ENCODE assay signal across 1 cellular context in the genomic region with DNA sequence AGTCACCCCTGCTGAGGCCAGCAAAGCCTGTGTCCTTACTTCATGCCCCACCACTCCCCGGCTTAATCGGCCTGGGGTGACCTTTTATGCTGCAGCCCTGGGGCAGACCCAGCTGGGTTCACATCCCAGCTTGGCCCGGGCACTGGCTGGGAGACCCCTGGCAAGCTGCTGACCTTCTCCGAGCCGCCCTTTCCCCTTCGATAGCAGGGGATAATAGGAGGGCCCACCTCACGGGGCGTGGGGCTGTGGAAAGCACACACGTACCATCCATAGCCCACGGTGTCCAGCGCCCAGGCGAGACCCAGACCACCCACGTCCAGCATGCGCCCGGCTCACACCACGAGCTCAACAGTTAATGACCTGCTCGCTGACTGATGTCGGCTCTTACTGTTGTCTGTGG.
TF ChIP-seq lines count a peak whose summit lies in the region.

No MANE protein-coding gene starts in this region.

TF ChIP-seq in HepG2, 621 proteins besides CTCF, POLR2A, EP300 and RAD21 (continues in another document):
- TF ChIP-seq ZNF143 (CRISPR knock-in tag; IDR thresholded peaks at IDR 0.05): no peak
- peak; percentile 25 for TF ChIP-seq ZNF407 (CRISPR knock-in tag; IDR thresholded peaks at IDR 0.05; ENCODE audit: not compliant biosample characterization)
- no peak for TF ChIP-seq PBX3 (CRISPR knock-in tag; IDR thresholded peaks at IDR 0.05; ENCODE audit: borderline replicate concordance)
- no peak for TF ChIP-seq ZNF564 (CRISPR knock-in tag; IDR thresholded peaks at IDR 0.05)
- no peak for TF ChIP-seq ZNF414 (CRISPR knock-in tag; IDR thresholded peaks at IDR 0.05)
- peak; percentile 1; the same call in 1 of the 2 replicates for TF ChIP-seq ZC3H13 (CRISPR knock-in tag; IDR thresholded peaks at IDR 0.05)
- TF ChIP-seq SKI (IDR thresholded peaks at IDR 0.05; ENCODE audit: partially characterized antibody): no peak
- no peak for TF ChIP-seq FOXO4 (CRISPR knock-in tag; conservative IDR thresholded peaks at IDR 0.05)
- no peak for TF ChIP-seq RARG (CRISPR knock-in tag; IDR thresholded peaks at IDR 0.05; ENCODE audit: low read depth)
- TF ChIP-seq RBAK (CRISPR knock-in tag; IDR thresholded peaks at IDR 0.05): no peak
- TF ChIP-seq BCL6 (CRISPR knock-in tag; IDR thresholded peaks at IDR 0.05): no peak
- TF ChIP-seq, protein P1, sequence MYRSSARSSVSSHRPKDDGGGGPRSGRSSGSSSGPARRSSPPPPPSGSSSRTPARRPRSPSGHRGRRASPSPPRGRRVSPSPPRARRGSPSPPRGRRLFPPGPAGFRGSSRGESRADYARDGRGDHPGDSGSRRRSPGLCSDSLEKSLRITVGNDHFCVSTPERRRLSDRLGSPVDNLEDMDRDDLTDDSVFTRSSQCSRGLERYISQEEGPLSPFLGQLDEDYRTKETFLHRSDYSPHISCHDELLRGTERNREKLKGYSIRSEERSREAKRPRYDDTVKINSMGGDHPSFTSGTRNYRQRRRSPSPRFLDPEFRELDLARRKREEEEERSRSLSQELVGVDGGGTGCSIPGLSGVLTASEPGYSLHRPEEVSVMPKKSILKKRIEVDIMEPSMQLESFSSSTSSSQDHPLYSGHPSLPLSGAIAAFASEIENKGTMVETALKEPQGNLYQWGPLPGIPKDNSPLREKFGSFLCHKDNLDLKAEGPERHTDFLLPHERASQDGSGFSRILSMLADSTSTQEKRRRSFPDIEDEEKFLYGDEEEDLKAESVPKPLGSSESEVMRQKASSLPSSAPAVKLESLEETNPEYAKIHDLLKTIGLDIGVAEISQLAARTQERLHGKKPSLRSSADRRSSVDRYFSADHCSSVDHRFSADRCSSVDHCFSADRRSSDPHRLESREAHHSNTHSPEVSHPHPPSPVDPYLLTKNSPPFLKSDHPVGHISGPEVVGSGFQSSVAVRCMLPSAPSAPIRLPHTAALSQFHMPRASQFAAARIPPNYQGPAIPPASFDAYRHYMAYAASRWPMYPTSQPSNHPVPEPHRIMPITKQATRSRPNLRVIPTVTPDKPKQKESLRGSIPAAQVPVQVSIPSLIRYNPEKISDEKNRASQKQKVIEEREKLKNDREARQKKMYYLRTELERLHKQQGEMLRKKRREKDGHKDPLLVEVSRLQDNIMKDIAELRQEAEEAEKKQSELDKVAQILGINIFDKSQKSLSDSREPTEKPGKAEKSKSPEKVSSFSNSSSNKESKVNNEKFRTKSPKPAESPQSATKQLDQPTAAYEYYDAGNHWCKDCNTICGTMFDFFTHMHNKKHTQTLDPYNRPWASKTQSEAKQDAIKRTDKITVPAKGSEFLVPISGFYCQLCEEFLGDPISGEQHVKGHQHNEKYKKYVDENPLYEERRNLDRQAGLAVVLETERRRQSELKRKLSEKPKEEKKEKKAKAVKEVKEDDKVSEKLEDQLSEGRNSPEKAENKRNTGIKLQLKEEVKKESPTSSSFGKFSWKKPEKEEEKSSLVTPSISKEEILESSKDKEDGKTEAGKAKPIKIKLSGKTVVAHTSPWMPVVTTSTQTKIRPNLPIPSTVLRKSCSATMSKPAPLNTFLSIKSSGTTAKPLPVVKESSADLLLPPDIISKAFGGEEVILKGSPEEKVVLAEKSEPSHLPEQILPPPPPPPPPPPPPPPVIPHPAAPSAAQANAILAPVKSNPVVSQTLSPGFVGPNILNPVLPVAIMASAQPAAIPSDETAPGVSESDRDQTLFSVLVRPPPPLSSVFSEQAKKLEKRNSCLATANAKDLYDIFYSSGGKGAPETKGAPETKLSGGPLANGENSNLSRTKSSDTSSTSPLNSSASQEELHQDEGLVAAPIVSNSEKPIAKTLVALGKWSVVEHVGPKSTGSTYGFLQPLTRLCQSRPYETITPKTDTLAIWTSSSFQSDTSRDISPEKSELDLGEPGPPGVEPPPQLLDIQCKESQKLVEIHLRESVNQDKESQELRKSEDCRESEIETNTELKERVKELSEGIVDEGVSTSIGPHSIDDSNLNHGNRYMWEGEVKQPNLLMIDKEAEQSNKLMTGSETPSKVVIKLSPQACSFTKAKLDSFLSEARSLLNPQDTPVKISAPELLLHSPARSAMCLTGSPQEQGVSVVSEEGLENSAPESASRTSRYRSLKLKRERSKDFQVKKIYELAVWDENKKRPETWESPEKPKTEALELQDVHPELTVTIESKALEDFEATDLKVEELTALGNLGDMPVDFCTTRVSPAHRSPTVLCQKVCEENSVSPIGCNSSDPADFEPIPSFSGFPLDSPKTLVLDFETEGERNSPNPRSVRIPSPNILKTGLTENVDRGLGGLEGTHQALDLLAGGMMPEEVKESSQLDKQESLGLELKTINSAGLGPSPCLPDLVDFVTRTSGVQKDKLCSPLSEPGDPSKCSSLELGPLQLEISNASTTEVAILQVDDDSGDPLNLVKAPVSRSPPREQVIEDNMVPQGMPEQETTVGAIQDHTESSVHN (CRISPR knock-in tag; IDR thresholded peaks at IDR 0.05): no peak
- 0 out of 2 replicates have a peak, but pooled peaks have one; percentile 2 for TF ChIP-seq NRL (CRISPR knock-in tag; IDR thresholded peaks at IDR 0.05; ENCODE audit: borderline replicate concordance)
- no peak; the same call in 1 of the 2 replicates for TF ChIP-seq ZFP91 (CRISPR knock-in tag; IDR thresholded peaks at IDR 0.05; ENCODE audit: borderline replicate concordance)
- TF ChIP-seq ZNF646 (CRISPR knock-in tag; IDR thresholded peaks at IDR 0.05): no peak
- TF ChIP-seq HMGA1 (CRISPR knock-in tag; conservative IDR thresholded peaks at IDR 0.05): no peak
